18 cellular contexts compared by ENCODE assay signal in the genomic region with DNA sequence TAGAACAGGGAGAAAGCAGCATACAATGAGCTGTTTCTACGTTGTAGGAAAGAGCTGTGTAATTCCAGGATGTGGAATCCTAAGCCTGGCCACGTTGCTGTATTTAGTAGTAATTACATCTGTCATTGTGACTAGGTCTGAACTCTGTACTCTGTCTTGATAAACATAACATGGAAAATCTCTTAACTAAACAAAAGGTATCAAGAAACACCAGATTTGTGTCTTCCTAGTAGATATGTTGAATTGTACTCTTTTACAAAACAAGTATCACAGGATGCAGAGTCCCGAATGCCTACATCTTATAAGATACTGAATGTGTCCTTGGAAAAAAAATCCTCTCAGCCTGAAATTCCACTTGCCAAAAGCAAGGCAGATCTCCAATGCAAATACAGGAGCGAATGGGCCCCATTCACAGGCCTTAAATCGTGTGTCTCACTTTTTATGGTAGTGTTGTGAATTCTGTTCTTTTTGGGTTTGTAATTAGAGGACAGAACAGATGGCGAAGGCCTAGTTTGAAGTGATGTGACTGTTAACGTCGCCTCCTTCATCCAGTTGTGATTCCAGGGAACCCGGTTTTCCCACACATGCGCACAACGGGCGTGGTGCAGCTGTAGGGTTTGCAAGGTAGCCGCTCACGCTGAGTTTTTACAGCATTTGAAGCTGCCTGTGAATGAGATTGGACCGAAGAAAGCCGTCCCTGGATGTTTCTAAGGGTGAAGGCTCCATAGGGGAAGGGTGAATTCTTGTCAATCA.
"Had no signal": no experiment of that assay in that cellular context is flagged by ENCODE, and none has a peak within 500 bp of the region (broad histone marks: within the 10 kb centered on the region; RNA-seq: fewer than 3 reads in every experiment).

No MANE protein-coding gene starts in this region.

- H3K36me3 ChIP-seq: colonic mucosa, neural progenitor cell, right atrium auricular region, vagina had no signal

- H3K27me3 ChIP-seq: colonic mucosa, heart left ventricle, neural progenitor cell, right atrium auricular region, tibial artery, upper lobe of left lung, vagina had no signal

- H3K4me2 ChIP-seq: neural progenitor cell had no signal

- H3K27ac ChIP-seq: colonic mucosa, heart left ventricle, neural progenitor cell, right atrium auricular region, tibial artery, upper lobe of left lung, vagina had no signal

- H3K4me3 ChIP-seq: colonic mucosa, heart left ventricle, neural progenitor cell, right atrium auricular region, tibial artery, upper lobe of left lung, vagina had no signal

- DNase-seq: colonic mucosa; dermis blood vessel endothelial cell; effector CD8-positive, alpha-beta T cell; heart left ventricle; islet precursor cell; mammary epithelial cell; natural killer cell; nucleus accumbens; small intestine; stimulated activated CD4-positive, alpha-beta T cell treated with anti-CD3 and anti-CD28 coated beads, Interleukin-2, amount 100 ng/mL, for 48 hours; stimulated activated naive CD8-positive, alpha-beta T cell treated with anti-CD3 and anti-CD28 coated beads, Interleukin-15, Interleukin-2, amounts not matched to agents 100 U/mL and 50 U/mL, for 24 hours; tibial artery; upper lobe of left lung had no signal

- H3K9ac ChIP-seq: neural progenitor cell had no signal

- ATAC-seq: esophagus mucosa; heart left ventricle; left lobe of liver; natural killer cell; stimulated activated naive CD8-positive, alpha-beta T cell treated with anti-CD3 and anti-CD28 coated beads, Interleukin-15, Interleukin-2, amounts not matched to agents 100 U/mL and 50 U/mL, for 24 hours had no signal

- H2AFZ ChIP-seq: neural progenitor cell had no signal

- H3K4me1 ChIP-seq: colonic mucosa, heart left ventricle, neural progenitor cell, right atrium auricular region, tibial artery, upper lobe of left lung, vagina had no signal

- H3K9me3 ChIP-seq: colonic mucosa, heart left ventricle, right atrium auricular region, tibial artery, upper lobe of left lung, vagina had no signal
